In the genomic region with DNA sequence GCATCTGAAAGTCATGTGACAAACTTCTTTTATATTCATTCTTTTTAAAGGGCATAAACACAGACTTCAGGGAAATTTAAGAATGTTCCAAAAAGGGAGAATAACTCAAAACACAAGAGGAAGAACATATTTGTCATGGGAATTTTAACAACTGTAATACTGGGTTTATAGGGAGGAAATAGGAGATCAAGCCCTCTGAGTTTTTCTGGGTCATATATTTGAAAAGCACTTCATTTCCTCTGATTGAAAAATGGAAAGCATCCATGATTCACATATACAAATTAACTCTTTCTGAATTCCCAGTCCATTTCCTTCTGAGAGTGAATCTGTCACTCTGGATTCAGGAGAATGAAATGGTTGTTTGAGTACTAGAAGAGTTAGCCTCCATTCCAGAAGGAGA, we compare ENCODE assay signal across 22 cellular contexts. TPM values are rescaled to one million over a fixed set of nuclear protein-coding genes. Genes with fewer than 3 reads are reported as not detected.
A peak's percentile ranks its signal among the peaks of the same experiment; 100 is the strongest.
DNase-seq lines count a peak whose midpoint lies in the region; ATAC-seq and TF ChIP-seq lines count a peak whose summit lies in the region.
"Had no signal": no experiment of that assay in that cellular context is flagged by ENCODE, and none has a peak within 500 bp of the region (broad histone marks: within the 10 kb centered on the region; RNA-seq: fewer than 3 reads in every experiment).

No MANE protein-coding gene starts in this region.

- TF ChIP-seq CTCF in chondrocyte (IDR thresholded peaks at IDR 0.05) = no peak
- TF ChIP-seq CTCF in glutamatergic neuron (IDR thresholded peaks at IDR 0.05; ENCODE audit: partially characterized antibody, unreplicated experiment) = no peak
- TF ChIP-seq CTCF in vagina (IDR thresholded peaks at IDR 0.05) = no peak
- TF ChIP-seq CTCF in GM10248 (IDR thresholded peaks at IDR 0.05; ENCODE audit: control extremely low read depth, extremely low read depth, low read depth, missing control alignments) = no peak

- H3K27me3 Mint-ChIP-seq in chondrocyte (ENCODE audit: low read depth) (no peaks in the 10 kb centered on the region), glutamatergic neuron (ENCODE audit: unreplicated experiment) (peaks cover 10% of the 10 kb centered on the region)
- H3K27me3 Mint-ChIP-seq: CD4-positive, alpha-beta T cell had no signal

- intact Hi-C loops in vagina (cut with DNase I) = no loop called here

- peak overlapping the region; percentile 31 for H3K27ac ChIP-seq in vagina
- H3K27ac ChIP-seq: BLaER1 treated with 17β-estradiol and CSF1 and Interleukin-3, amounts not matched to agents 10 nM and 100 nM had no signal

- H3K27ac Mint-ChIP-seq in chondrocyte (ENCODE audit: unreplicated experiment) = peak overlapping the region; percentile 73
- H3K27ac Mint-ChIP-seq in glutamatergic neuron (ENCODE audit: unreplicated experiment) = peak overlapping the region; percentile 75
- H3K27ac Mint-ChIP-seq in activated naive CD4-positive, alpha-beta T cell treated with anti-CD3 and anti-CD28 coated beads, Interleukin-2, amount 50 U/mL, for 72 hours = no peak overlapping the region
- H3K27ac Mint-ChIP-seq: CD4-positive, alpha-beta T cell; GM23338; H9 had no signal

- no peak overlapping the region for H3K4me3 Mint-ChIP-seq in chondrocyte (ENCODE audit: unreplicated experiment)
- H3K4me3 Mint-ChIP-seq in glutamatergic neuron (ENCODE audit: unreplicated experiment) = no peak overlapping the region
- H3K4me3 Mint-ChIP-seq: CD4-positive, alpha-beta T cell; GM23338; H9 had no signal

- no peaks in the 10 kb centered on the region for H3K9me3 ChIP-seq in vagina
- H3K9me3 ChIP-seq: BLaER1 treated with 17β-estradiol and CSF1 and Interleukin-3, amounts not matched to agents 10 nM and 100 nM; MG63 had no signal

- no peaks in the 10 kb centered on the region for H3K27me3 ChIP-seq in vagina
- H3K27me3 ChIP-seq: BLaER1 treated with 17β-estradiol and CSF1 and Interleukin-3, amounts not matched to agents 10 nM and 100 nM; MG63 had no signal

- H3K9me3 Mint-ChIP-seq in chondrocyte (ENCODE audit: low read depth) (no peaks in the 10 kb centered on the region), glutamatergic neuron (ENCODE audit: unreplicated experiment) (peaks cover 16% of the 10 kb centered on the region)
- peaks cover 9 to 11% of the 10 kb centered on the region in 2 donors for H3K9me3 Mint-ChIP-seq in activated naive CD4-positive, alpha-beta T cell treated with anti-CD3 and anti-CD28 coated beads, Interleukin-2, amount 50 U/mL, for 72 hours
- H3K9me3 Mint-ChIP-seq: GM23338, H9 had no signal

- peaks cover 8% of the 10 kb centered on the region for H3K36me3 Mint-ChIP-seq in chondrocyte (ENCODE audit: low read depth)
- peaks cover 20% of the 10 kb centered on the region for H3K36me3 Mint-ChIP-seq in glutamatergic neuron (ENCODE audit: unreplicated experiment)
- H3K36me3 Mint-ChIP-seq in activated naive CD4-positive, alpha-beta T cell treated with anti-CD3 and anti-CD28 coated beads, Interleukin-2, amount 50 U/mL, for 72 hours = peaks cover 0 to 9% of the 10 kb centered on the region in 2 donors

- POLR2A ChIA-PET in GM10248 (lab: Yijun Ruan, JAX) = no interaction called here

- DNase-seq in EH (ENCODE audit: low read depth) (peak; percentile 51), chondrocyte (ENCODE audit: low spot score) (no peak), glutamatergic neuron (no peak), vagina (ENCODE audit: extremely low spot score in 2 of 2) (no peak), GM10248 (ENCODE audit: extremely low spot score) (no peak), SIG-M5 (lab: John Stamatoyannopoulos, UW) (no peak)
- no peak for DNase-seq in activated naive CD4-positive, alpha-beta T cell treated with anti-CD3 and anti-CD28 coated beads, Interleukin-2, amount 50 U/mL, for 72 hours (ENCODE audit: low spot score in 2 of 2)
- DNase-seq: AML-193; CD4-positive, alpha-beta T cell; EL; H9; KG1; MG63; NCI-H1105 treated with DMSO at 0.1 percent for 48 hours; NCI-H146; NCI-H2029 treated with DMSO at 0.1 percent for 48 hours; NCI-H2227 treated with DMSO at 0.1 percent for 48 hours; NCI-H526 treated with DMSO at 0.1 percent for 48 hours; Right ventricle myocardium superior; RPMI8226 had no signal

- CTCF ChIA-PET in GM10248 (lab: Yijun Ruan, JAX) = interaction anchor here (0.7 to 1.4 kb wide), 3 partner anchors 9 to 16 kb away, joined by 3 to 5 read pairs (median 5); no protein-coding TSS in a partner anchor

- no peaks in the 10 kb centered on the region for H3K36me3 ChIP-seq in vagina
- H3K36me3 ChIP-seq: BLaER1 treated with 17β-estradiol and CSF1 and Interleukin-3, amounts not matched to agents 10 nM and 100 nM had no signal

- H3K4me1 ChIP-seq in vagina = peaks cover 22% of the 10 kb centered on the region
- H3K4me1 ChIP-seq: BLaER1 treated with 17β-estradiol and CSF1 and Interleukin-3, amounts not matched to agents 10 nM and 100 nM had no signal

- TF ChIP-seq POLR2A in vagina (IDR thresholded peaks at IDR 0.05) = no peak

- no peak overlapping the region for H3K4me3 ChIP-seq in vagina
- H3K4me3 ChIP-seq: BLaER1 treated with 17β-estradiol and CSF1 and Interleukin-3, amounts not matched to agents 10 nM and 100 nM; GM23338; MG63 had no signal

- ATAC-seq in activated naive CD4-positive, alpha-beta T cell treated with anti-CD3 and anti-CD28 coated beads, Interleukin-2, amount 50 U/mL, for 72 hours = no peak
- ATAC-seq: GM23338 had no signal

- H3K4me1 Mint-ChIP-seq in chondrocyte (ENCODE audit: low read depth) (peaks cover 54% of the 10 kb centered on the region), glutamatergic neuron (ENCODE audit: low read depth, unreplicated experiment) (peaks cover 33% of the 10 kb centered on the region)
- H3K4me1 Mint-ChIP-seq: GM23338, H9 had no signal

RNA-seq across cellular contexts. Expression of gene LURAP1L, which starts 26.8 kb away (rescaled TPM):
- total RNA-seq in chondrocyte = 57.0 to 67.4 TPM (median 67.1 TPM) in 3 replicates
- 25.6 TPM for total RNA-seq in glutamatergic neuron (ENCODE audit: unreplicated experiment)
- total RNA-seq in vagina = 14.5 TPM
- not detected for total RNA-seq in activated naive CD4-positive, alpha-beta T cell treated with anti-CD3 and anti-CD28 coated beads, Interleukin-2, amount 50 U/mL, for 72 hours
- total RNA-seq: CD4-positive, alpha-beta T cell had no signal

Comparison
In these comparisons a context has a peak if more than half of its experiments do, and no peak if none do; other contexts are left out.
1. H3K27ac Mint-ChIP-seq: peak in chondrocyte (single experiment) and glutamatergic neuron (single experiment); none in activated naive CD4-positive, alpha-beta T cell treated with anti-CD3 and anti-CD28 coated beads, Interleukin-2, amount 50 U/mL, for 72 hours (0 of 2).
2. RNA of gene LURAP1L, which starts 26.8 kb away (total RNA-seq): 57.0 to 67.4 TPM in chondrocyte, 25.6 TPM in glutamatergic neuron (single experiment) and 14.5 TPM in vagina (single experiment); not detected in activated naive CD4-positive, alpha-beta T cell treated with anti-CD3 and anti-CD28 coated beads, Interleukin-2, amount 50 U/mL, for 72 hours; every median in the first group is over 10 times any median in the second.